In the genomic region with DNA sequence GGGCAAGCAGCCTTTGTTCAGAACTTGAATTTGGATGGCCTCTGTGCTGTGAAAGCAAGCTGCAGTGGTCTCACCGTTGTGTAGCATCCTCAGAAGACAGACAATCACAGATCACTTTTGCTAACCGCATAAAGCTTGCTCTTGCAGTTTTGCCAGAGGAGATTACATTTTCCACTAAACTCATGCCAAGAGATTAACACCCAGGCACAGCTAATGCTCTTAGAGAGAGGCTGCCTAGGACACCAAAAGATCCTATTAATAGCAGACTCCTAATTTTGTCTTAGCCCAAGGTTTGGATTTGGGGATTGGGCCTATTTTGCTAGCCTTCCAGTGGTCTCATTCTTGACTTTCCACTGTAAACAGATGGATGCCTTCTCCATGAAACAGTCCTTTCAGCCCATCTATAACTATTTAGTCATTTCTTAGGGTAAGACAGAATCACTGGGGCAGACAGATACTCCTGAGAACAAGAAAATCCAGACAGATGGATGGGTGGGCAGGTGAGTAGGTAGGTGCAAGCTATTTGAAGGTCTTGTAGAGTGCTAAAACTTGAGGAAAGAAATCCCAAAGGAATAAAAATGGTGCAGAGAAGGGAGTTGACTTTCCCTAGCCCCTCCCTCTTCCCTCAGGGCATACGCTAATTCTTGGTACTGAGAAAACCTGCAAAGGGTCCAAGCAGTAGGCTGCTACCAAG, we compare ENCODE assay signal across 12 cellular contexts.
"Had no signal": no experiment of that assay in that cellular context is flagged by ENCODE, and none has a peak within 500 bp of the region (broad histone marks: within the 10 kb centered on the region; RNA-seq: fewer than 3 reads in every experiment).

No MANE protein-coding gene starts in this region.

- DNase-seq: activated CD4-positive, alpha-beta T cell treated with anti-CD3 and anti-CD28 coated beads for 1 hour; activated effector memory CD4-positive, alpha-beta T cell treated with anti-CD3 and anti-CD28 coated beads, Interleukin-2, amount 50 U/mL, for 16 hours; activated naive CD4-positive, alpha-beta T cell treated with anti-CD3 and anti-CD28 coated beads, Interleukin-2, amount 50 U/mL, for 16 hours; activated T-cell treated with anti-CD3 and anti-CD28 coated beads, Interleukin-2, amount 50 U/mL, for 72 hours; effector memory CD8-positive, alpha-beta T cell; foreskin fibroblast; mesenchymal stem cell; mucosa of descending colon; naive thymus-derived CD4-positive, alpha-beta T cell; pancreas; stimulated activated naive B cell treated with anti-CD40 and anti-IgM and Interleukin-4, amounts not matched to agents 10 μg/mL and 1 μg/mL and 100 μg/mL, for 72 hours; upper lobe of right lung had no signal

- ATAC-seq: activated T-cell treated with anti-CD3 and anti-CD28 coated beads, Interleukin-2, amount 50 U/mL, for 72 hours; effector memory CD8-positive, alpha-beta T cell; mucosa of descending colon; naive thymus-derived CD4-positive, alpha-beta T cell; pancreas; stimulated activated naive B cell treated with anti-CD40 and anti-IgM and Interleukin-4, amounts not matched to agents 10 μg/mL and 1 μg/mL and 100 μg/mL, for 72 hours; upper lobe of right lung had no signal
